In the genomic region with DNA sequence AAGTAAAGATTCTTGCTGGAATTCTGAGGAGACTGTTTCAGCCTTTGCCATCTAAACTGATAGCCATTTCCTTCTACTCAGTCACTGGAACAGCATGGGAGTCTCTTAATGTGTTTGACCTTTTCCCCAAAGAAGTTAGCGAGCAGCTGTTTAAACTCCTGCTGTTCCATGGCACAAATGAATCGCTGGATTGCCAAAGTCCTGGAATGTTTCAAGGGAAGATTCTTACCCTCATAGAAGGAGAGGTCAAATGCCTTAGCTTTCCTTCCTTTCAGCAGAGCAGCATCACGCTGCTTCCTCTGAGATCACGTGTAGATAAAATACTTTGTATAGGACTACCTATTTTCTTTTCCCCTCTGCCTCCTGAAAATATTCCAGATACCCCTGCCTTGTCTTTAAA, we compare ENCODE assay signal across 1 cellular context.
TF ChIP-seq lines count a peak whose summit lies in the region.

No MANE protein-coding gene starts in this region.

TF ChIP-seq in HCT116, 20 proteins besides CTCF, POLR2A, EP300 and RAD21 (continued from another document):
- TF ChIP-seq TCF7L2 (IDR thresholded peaks at IDR 0.05; ENCODE audit: borderline replicate concordance, extremely low read depth, insufficient read depth, insufficient read length) = no peak
- no peak for TF ChIP-seq ZBTB33 (IDR thresholded peaks at IDR 0.05; ENCODE audit: extremely low read depth, insufficient replicate concordance, low read length)
- TF ChIP-seq SIN3A (IDR thresholded peaks at IDR 0.05; ENCODE audit: low read depth) = no peak
- no peak for TF ChIP-seq EZH2 (IDR thresholded peaks at IDR 0.05)
- no peak for TF ChIP-seq CEBPB (IDR thresholded peaks at IDR 0.05; ENCODE audit: low read depth)
